ENCODE assay signal across 20 cellular contexts in genomic region chr17:35543856-35544255, GRCh38. TPM values are rescaled to one million over a fixed set of nuclear protein-coding genes. Genes with fewer than 3 reads are reported as not detected.
"Had no signal": no experiment of that assay in that cellular context is flagged by ENCODE, and none has a peak within 500 bp of the region (broad histone marks: within the 10 kb centered on the region; RNA-seq: fewer than 3 reads in every experiment).

No MANE protein-coding gene starts in this region.

- H3K4me3 Mint-ChIP-seq: activated CD8-positive, alpha-beta T cell treated with anti-CD3 and anti-CD28 coated beads, Interleukin-2, amount 10 ng/mL, durations not matched to agents 7 days and 5 days; activated naive CD8-positive, alpha-beta T cell treated with anti-CD3 and anti-CD28 coated beads for 36 hours; activated T-cell treated with anti-CD3 and anti-CD28 coated beads, Interleukin-2, amount 50 U/mL, for 72 hours; neural crest cell had no signal

- H3K27me3 Mint-ChIP-seq: activated B cell treated with CpG ODN at 0.5 μM for 24 hours; activated naive CD8-positive, alpha-beta T cell treated with anti-CD3 and anti-CD28 coated beads for 36 hours had no signal

- H3K36me3 Mint-ChIP-seq: activated naive CD8-positive, alpha-beta T cell treated with anti-CD3 and anti-CD28 coated beads for 36 hours had no signal

- H3K27me3 ChIP-seq: ovary, right lobe of liver, vagina had no signal

- H3K4me1 ChIP-seq: foreskin keratinocyte, vagina had no signal

- H3K9me3 ChIP-seq: ovary, right lobe of liver, transverse colon, vagina had no signal

- H3K4me3 ChIP-seq: lung, ovary, right lobe of liver, smooth muscle cell, transverse colon, vagina had no signal

- H3K36me3 ChIP-seq: ovary, right lobe of liver, transverse colon, vagina had no signal

- H3K9me3 Mint-ChIP-seq: activated B cell treated with CpG ODN at 0.5 μM for 24 hours; activated naive CD8-positive, alpha-beta T cell treated with anti-CD3 and anti-CD28 coated beads for 36 hours; neural crest cell had no signal

- DNase-seq: activated B cell treated with CpG ODN at 0.5 μM for 24 hours; activated CD4-positive, alpha-beta T cell treated with anti-CD3 and anti-CD28 coated beads for 48 hours; activated CD8-positive, alpha-beta memory T cell treated with anti-CD3 and anti-CD28 coated beads, Interleukin-2, amount 50 U/mL, for 48 hours; activated CD8-positive, alpha-beta T cell treated with anti-CD3 and anti-CD28 coated beads, Interleukin-2, amount 10 ng/mL, durations not matched to agents 7 days and 5 days; activated naive CD8-positive, alpha-beta T cell treated with anti-CD3 and anti-CD28 coated beads for 36 hours; activated T-cell treated with anti-CD3 and anti-CD28 coated beads, Interleukin-2, amount 50 U/mL, for 72 hours; amygdala; glutamatergic neuron; midbrain; ovary; right lobe of liver; stimulated activated naive CD8-positive, alpha-beta T cell treated with anti-CD3 and anti-CD28 coated beads, Interleukin-15, Interleukin-2, amounts not matched to agents 100 U/mL and 50 U/mL, for 24 hours; transverse colon had no signal

- H3K4me1 Mint-ChIP-seq: neural crest cell had no signal

- H3K4me2 ChIP-seq: smooth muscle cell had no signal

- H3K27ac Mint-ChIP-seq: activated B cell treated with CpG ODN at 0.5 μM for 24 hours; activated CD8-positive, alpha-beta T cell treated with anti-CD3 and anti-CD28 coated beads, Interleukin-2, amount 10 ng/mL, durations not matched to agents 7 days and 5 days; activated naive CD8-positive, alpha-beta T cell treated with anti-CD3 and anti-CD28 coated beads for 36 hours; activated T-cell treated with anti-CD3 and anti-CD28 coated beads, Interleukin-2, amount 50 U/mL, for 72 hours had no signal

- H3K27ac ChIP-seq: foreskin keratinocyte, ovary, right lobe of liver, transverse colon, vagina had no signal

RNA-seq across cellular contexts. Expression of gene SLFN12L, which starts 6.4 kb away (rescaled TPM):
- total RNA-seq: foreskin keratinocyte, neural crest cell, smooth muscle cell had no signal
- polyA plus RNA-seq: foreskin keratinocyte, smooth muscle cell had no signal

RNA-seq across cellular contexts. Expression of gene SLFN14, which starts 16.8 kb away (rescaled TPM):
- total RNA-seq: activated B cell treated with CpG ODN at 0.5 μM for 24 hours; activated CD8-positive, alpha-beta T cell treated with anti-CD3 and anti-CD28 coated beads, Interleukin-2, amount 10 ng/mL, durations not matched to agents 7 days and 5 days; activated T-cell treated with anti-CD3 and anti-CD28 coated beads, Interleukin-2, amount 50 U/mL, for 72 hours; foreskin keratinocyte; neural crest cell; ovary; pulmonary artery endothelial cell; smooth muscle cell; T-helper 2 cell treated with Interferon-gamma antibody and Interleukin-4, amounts not matched to agents 100 ng/mL and 5 ng/mL, for 36 hours; transverse colon; vagina had no signal
- polyA plus RNA-seq: foreskin keratinocyte, ovary, smooth muscle cell had no signal
